In genomic region chr6:10843554-10843953, GRCh38 we compare ENCODE assay signal across 8 cellular contexts.
"Had no signal": no experiment of that assay in that cellular context is flagged by ENCODE, and none has a peak within 500 bp of the region (broad histone marks: within the 10 kb centered on the region; RNA-seq: fewer than 3 reads in every experiment).

No MANE protein-coding gene starts in this region.

- H3K27ac ChIP-seq: GM23248 had no signal

- H3K4me3 ChIP-seq: GM23248, GM23338, HAP-1 had no signal

- H3K4me1 ChIP-seq: HAP-1 had no signal

- H3K36me3 ChIP-seq: HAP-1 had no signal

- DNase-seq: GM23248, GOT3, H7, H9, HCEC 1CT, HFFc6 had no signal
